ENCODE assay signal across 1 cellular context in genomic region chr22:41401781-41402648, GRCh38.
TF ChIP-seq lines count a peak whose summit lies in the region.

No MANE protein-coding gene starts in this region.

TF ChIP-seq in HepG2, 621 proteins besides CTCF, POLR2A, EP300 and RAD21 (continued from another document):
- TF ChIP-seq BCLAF1 (IDR thresholded peaks at IDR 0.05) (no peak), TBL1XR1 (IDR thresholded peaks at IDR 0.05; ENCODE audit: borderline replicate concordance, low read length, partially characterized antibody) (no peak), FOXA1 (IDR thresholded peaks at IDR 0.05) (no peak), FOXA1 (CRISPR knock-in tag; IDR thresholded peaks at IDR 0.05) (no peak), CEBPG (CRISPR knock-in tag; IDR thresholded peaks at IDR 0.05) (no peak), ZNF12 (CRISPR knock-in tag; IDR thresholded peaks at IDR 0.05) (no peak), ZBTB8A (CRISPR knock-in tag; IDR thresholded peaks at IDR 0.05; ENCODE audit: borderline replicate concordance, low read depth) (no peak), ZMYM3 (CRISPR knock-in tag; IDR thresholded peaks at IDR 0.05) (no peak), MLXIP (CRISPR knock-in tag; IDR thresholded peaks at IDR 0.05; ENCODE audit: borderline replicate concordance) (no peak), SMAD1 (CRISPR knock-in tag; IDR thresholded peaks at IDR 0.05; ENCODE audit: borderline replicate concordance, low read depth) (no peak), HIC2 (CRISPR knock-in tag; IDR thresholded peaks at IDR 0.05; ENCODE audit: low read depth) (no peak), FOXP4 (CRISPR knock-in tag; IDR thresholded peaks at IDR 0.05) (0 out of 2 replicates have a peak, but pooled peaks have one; percentile 12), MAFF (IDR thresholded peaks at IDR 0.05; ENCODE audit: low read depth, low read length) (no peak), CBX5 (CRISPR knock-in tag; IDR thresholded peaks at IDR 0.05; ENCODE audit: borderline replicate concordance) (no peak), TFDP1 (CRISPR knock-in tag; IDR thresholded peaks at IDR 0.05; ENCODE audit: borderline replicate concordance) (no peak), ZSCAN12 (CRISPR knock-in tag; IDR thresholded peaks at IDR 0.05) (no peak), ZBED4 (CRISPR knock-in tag; IDR thresholded peaks at IDR 0.05; ENCODE audit: borderline replicate concordance) (no peak), ZNF547 (CRISPR knock-in tag; IDR thresholded peaks at IDR 0.05) (no peak)
- TF ChIP-seq, protein P1, sequence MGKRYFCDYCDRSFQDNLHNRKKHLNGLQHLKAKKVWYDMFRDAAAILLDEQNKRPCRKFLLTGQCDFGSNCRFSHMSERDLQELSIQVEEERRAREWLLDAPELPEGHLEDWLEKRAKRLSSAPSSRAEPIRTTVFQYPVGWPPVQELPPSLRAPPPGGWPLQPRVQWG (CRISPR knock-in tag; IDR thresholded peaks at IDR 0.05; ENCODE audit: borderline replicate concordance, low read depth): no peak
- TF ChIP-seq, protein P2, sequence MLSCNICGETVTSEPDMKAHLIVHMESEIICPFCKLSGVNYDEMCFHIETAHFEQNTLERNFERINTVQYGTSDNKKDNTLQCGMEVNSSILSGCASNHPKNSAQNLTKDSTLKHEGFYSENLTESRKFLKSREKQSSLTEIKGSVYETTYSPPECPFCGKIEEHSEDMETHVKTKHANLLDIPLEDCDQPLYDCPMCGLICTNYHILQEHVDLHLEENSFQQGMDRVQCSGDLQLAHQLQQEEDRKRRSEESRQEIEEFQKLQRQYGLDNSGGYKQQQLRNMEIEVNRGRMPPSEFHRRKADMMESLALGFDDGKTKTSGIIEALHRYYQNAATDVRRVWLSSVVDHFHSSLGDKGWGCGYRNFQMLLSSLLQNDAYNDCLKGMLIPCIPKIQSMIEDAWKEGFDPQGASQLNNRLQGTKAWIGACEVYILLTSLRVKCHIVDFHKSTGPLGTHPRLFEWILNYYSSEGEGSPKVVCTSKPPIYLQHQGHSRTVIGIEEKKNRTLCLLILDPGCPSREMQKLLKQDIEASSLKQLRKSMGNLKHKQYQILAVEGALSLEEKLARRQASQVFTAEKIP (CRISPR knock-in tag; IDR thresholded peaks at IDR 0.05; ENCODE audit: borderline replicate concordance): no peak
